Comparison of ENCODE assay signal across 23 cellular contexts in the genomic region with DNA sequence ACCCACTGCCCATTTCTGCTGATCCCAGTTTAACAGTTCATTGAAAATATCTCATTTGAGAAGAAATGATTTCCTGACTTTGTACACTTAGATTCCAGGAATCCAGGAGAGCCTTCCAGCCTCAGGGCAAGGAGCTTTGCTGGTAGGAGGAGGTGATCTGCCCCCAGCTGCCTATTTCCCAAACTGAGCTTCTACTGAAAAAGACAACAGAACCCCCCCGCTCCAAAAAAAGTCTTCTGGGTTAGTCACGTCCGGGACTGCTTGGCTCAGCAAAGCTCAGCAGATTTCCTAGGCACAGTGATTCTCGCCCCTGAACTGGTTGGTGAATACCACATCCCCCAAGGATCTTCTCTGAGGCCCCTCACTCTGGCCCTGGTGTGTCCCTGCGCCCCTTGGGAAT. TPM values are rescaled to one million over a fixed set of nuclear protein-coding genes. Genes with fewer than 3 reads are reported as not detected.
DNase-seq lines count a peak whose midpoint lies in the region; ATAC-seq and TF ChIP-seq lines count a peak whose summit lies in the region.
"Had no signal": no experiment of that assay in that cellular context is flagged by ENCODE, and none has a peak within 500 bp of the region (broad histone marks: within the 10 kb centered on the region; RNA-seq: fewer than 3 reads in every experiment).

No MANE protein-coding gene starts in this region.

- H3K27me3 ChIP-seq in Panc1 (ENCODE audit: control insufficient read depth, insufficient read depth, low read length) (no peaks in the 10 kb centered on the region), osteoblast (ENCODE audit: insufficient read depth, low read length) (no peaks in the 10 kb centered on the region)
- H3K27me3 ChIP-seq: left lung, MG63, right atrium auricular region, vagina had no signal

- no peak overlapping the region for H3K4me3 Mint-ChIP-seq in CD14-positive monocyte
- no peak overlapping the region for H3K4me3 Mint-ChIP-seq in activated CD8-positive, alpha-beta memory T cell treated with anti-CD3 and anti-CD28 coated beads, Interleukin-2, amount 10 ng/mL, durations not matched to agents 7 days and 5 days
- H3K4me3 Mint-ChIP-seq: activated T-cell treated with anti-CD3 and anti-CD28 coated beads, Interleukin-2, amount 50 U/mL, for 4 hours; naive thymus-derived CD8-positive, alpha-beta T cell; stimulated activated naive B cell treated with anti-CD40 and anti-IgM and Interleukin-4, amounts not matched to agents 10 μg/mL and 1 μg/mL and 100 μg/mL, for 72 hours had no signal

- H3K4me1 Mint-ChIP-seq in CD14-positive monocyte: peaks cover 71% of the 10 kb centered on the region
- H3K4me1 Mint-ChIP-seq in activated CD8-positive, alpha-beta memory T cell treated with anti-CD3 and anti-CD28 coated beads, Interleukin-2, amount 10 ng/mL, durations not matched to agents 7 days and 5 days: peaks cover 11% of the 10 kb centered on the region

- intact Hi-C loops in CD14-positive monocyte (cut with micrococcal nuclease): no loop called here
- intact Hi-C loops in Panc1 (cut with micrococcal nuclease; ENCODE audit: unreplicated experiment): no loop called here

- H3K9me3 Mint-ChIP-seq in CD14-positive monocyte: peaks cover 0 to 3% (median 0%) of the 10 kb centered on the region in 7 donors
- no peaks in the 10 kb centered on the region for H3K9me3 Mint-ChIP-seq in activated CD8-positive, alpha-beta memory T cell treated with anti-CD3 and anti-CD28 coated beads, Interleukin-2, amount 10 ng/mL, durations not matched to agents 7 days and 5 days (ENCODE audit: low read depth)
- H3K9me3 Mint-ChIP-seq: activated T-cell treated with anti-CD3 and anti-CD28 coated beads, Interleukin-2, amount 50 U/mL, for 4 hours; naive thymus-derived CD8-positive, alpha-beta T cell; stimulated activated naive B cell treated with anti-CD40 and anti-IgM and Interleukin-4, amounts not matched to agents 10 μg/mL and 1 μg/mL and 100 μg/mL, for 72 hours had no signal

- in situ Hi-C loops in Panc1 (cut with HindIII; ENCODE audit: low pct_unique_long_range_greater_than_20kb, low sequenced_read_pairs): no loop called here

- peaks cover 0 to 2% (median under 1%) of the 10 kb centered on the region in 3 donors for H3K27me3 Mint-ChIP-seq in CD14-positive monocyte (ENCODE audit: low read depth in 3 of 3)
- no peaks in the 10 kb centered on the region for H3K27me3 Mint-ChIP-seq in activated CD8-positive, alpha-beta memory T cell treated with anti-CD3 and anti-CD28 coated beads, Interleukin-2, amount 10 ng/mL, durations not matched to agents 7 days and 5 days
- H3K27me3 Mint-ChIP-seq: naive thymus-derived CD8-positive, alpha-beta T cell; stimulated activated naive B cell treated with anti-CD40 and anti-IgM and Interleukin-4, amounts not matched to agents 10 μg/mL and 1 μg/mL and 100 μg/mL, for 72 hours had no signal

- peaks cover 17% of the 10 kb centered on the region for H4K20me1 ChIP-seq in osteoblast (ENCODE audit: insufficient read depth, low read length)

- DNase-seq in CD14-positive monocyte (ENCODE audit: low spot score) (no peak), Panc1 (ENCODE audit: low read depth, low spot score) (no peak), cardiac fibroblast (ENCODE audit: low read depth in 2 of 2) (peak; percentile 51 to 54), osteoblast (ENCODE audit: insufficient read length, low spot score, missing footprints) (peak; percentile 78), putamen (ENCODE audit: low spot score) (no peak), KG1 (lab: John Stamatoyannopoulos, UW) (no peak), germinal center (ENCODE audit: low spot score) (no peak)
- DNase-seq in activated CD8-positive, alpha-beta memory T cell treated with anti-CD3 and anti-CD28 coated beads, Interleukin-2, amount 10 ng/mL, durations not matched to agents 7 days and 5 days: no peak
- DNase-seq: activated T-cell treated with anti-CD3 and anti-CD28 coated beads, Interleukin-2, amount 50 U/mL, for 4 hours; aorta; effector CD8-positive, alpha-beta T cell; GF-D8; glutamatergic neuron; left lung; MG63; naive thymus-derived CD8-positive, alpha-beta T cell; NCI-H2171 treated with DMSO at 0.1 percent for 48 hours; stimulated activated CD4-positive, alpha-beta T cell treated with anti-CD3 and anti-CD28 coated beads, Interleukin-4, amount 100 ng/mL, for 1 hour; stimulated activated naive B cell treated with anti-CD40 and anti-IgM and Interleukin-4, amounts not matched to agents 10 μg/mL and 1 μg/mL and 100 μg/mL, for 72 hours; SW 1271 had no signal

- H3K27ac ChIP-seq in Panc1 (ENCODE audit: low read length) (peak overlapping the region; percentile 34; the same call in 1 of the 2 replicates), osteoblast (ENCODE audit: low read depth, low read length) (peak overlapping the region; percentile 47)
- H3K27ac ChIP-seq: right atrium auricular region, vagina had no signal

- H3K79me2 ChIP-seq in osteoblast (ENCODE audit: insufficient read depth, low read length): peaks cover 66% of the 10 kb centered on the region

- H3K36me3 Mint-ChIP-seq in CD14-positive monocyte: peaks cover 68 to 84% of the 10 kb centered on the region in 2 donors
- peaks cover 6% of the 10 kb centered on the region for H3K36me3 Mint-ChIP-seq in activated CD8-positive, alpha-beta memory T cell treated with anti-CD3 and anti-CD28 coated beads, Interleukin-2, amount 10 ng/mL, durations not matched to agents 7 days and 5 days

- POLR2A ChIA-PET in Panc1 (lab: Charles Lee): interaction anchor here (0.6 kb wide), 1 partner anchor 57 kb away, joined by 11 read pairs; no protein-coding TSS in a partner anchor

- no peak for ATAC-seq in Panc1
- ATAC-seq in activated CD8-positive, alpha-beta memory T cell treated with anti-CD3 and anti-CD28 coated beads, Interleukin-2, amount 10 ng/mL, durations not matched to agents 7 days and 5 days: no peak
- ATAC-seq: activated T-cell treated with anti-CD3 and anti-CD28 coated beads, Interleukin-2, amount 50 U/mL, for 4 hours; HCT116; left lung; naive thymus-derived CD8-positive, alpha-beta T cell; stimulated activated naive B cell treated with anti-CD40 and anti-IgM and Interleukin-4, amounts not matched to agents 10 μg/mL and 1 μg/mL and 100 μg/mL, for 72 hours had no signal

- H2AFZ ChIP-seq in osteoblast (ENCODE audit: low read length): no peak overlapping the region

- H3K4me1 ChIP-seq in Panc1 (ENCODE audit: control insufficient read depth, insufficient read depth, low read length) (peaks cover 61% of the 10 kb centered on the region), osteoblast (ENCODE audit: insufficient read depth, low read length) (peaks cover 56% of the 10 kb centered on the region)

- peak overlapping the region in 5 of 7 donors; percentile 32 to 79 (median 51) for H3K27ac Mint-ChIP-seq in CD14-positive monocyte
- H3K27ac Mint-ChIP-seq in activated CD8-positive, alpha-beta memory T cell treated with anti-CD3 and anti-CD28 coated beads, Interleukin-2, amount 10 ng/mL, durations not matched to agents 7 days and 5 days: no peak overlapping the region

- peak overlapping the region; percentile 1 for H3K4me2 ChIP-seq in osteoblast (ENCODE audit: insufficient read depth, low read length)

- H3K4me3 ChIP-seq in Panc1 (ENCODE audit: low read depth in 2 of 2, low read length in 2 of 2): no peak overlapping the region
- no peak overlapping the region for H3K4me3 ChIP-seq in cardiac fibroblast (replicated peaks in 1 of 2; ENCODE audit: low read depth in 2 of 2, low read length in 2 of 2)
- H3K4me3 ChIP-seq in osteoblast (ENCODE audit: insufficient read depth, low read length): no peak overlapping the region
- H3K4me3 ChIP-seq: left lung, MG63, right atrium auricular region, vagina had no signal

- CTCF ChIA-PET in Panc1 (lab: Charles Lee): no interaction called here
- CTCF ChIA-PET in activated CD8-positive, alpha-beta memory T cell treated with anti-CD3 and anti-CD28 coated beads, Interleukin-2, amount 10 ng/mL, durations not matched to agents 7 days and 5 days (lab: Charles Lee): no interaction called here

- no peaks in the 10 kb centered on the region for H3K9me3 ChIP-seq in Panc1 (ENCODE audit: control insufficient read depth, insufficient read depth, low read depth, low read length)
- no peaks in the 10 kb centered on the region for H3K9me3 ChIP-seq in osteoblast (ENCODE audit: low read depth, low read length)
- H3K9me3 ChIP-seq: left lung, MG63, right atrium auricular region, vagina had no signal

- no TSS peak for BruUV-seq in Panc1 (replicated peaks; lab: Mats Ljungman, UMichigan)

- H3K36me3 ChIP-seq in Panc1 (ENCODE audit: control insufficient read depth, insufficient read depth, low read length) (no peaks in the 10 kb centered on the region), osteoblast (ENCODE audit: insufficient read depth, low read length) (peaks cover 51% of the 10 kb centered on the region)
- H3K36me3 ChIP-seq: MG63 had no signal

- TF ChIP-seq CTCF in CD14-positive monocyte (IDR thresholded peaks at IDR 0.05) (no peak), Panc1 (IDR thresholded peaks at IDR 0.05) (no peak), cardiac fibroblast (IDR thresholded peaks at IDR 0.05; ENCODE audit: low read depth, low read length) (no peak), osteoblast (IDR thresholded peaks at IDR 0.05; ENCODE audit: extremely low read depth, low read depth, low read length) (no peak)

RNA-seq across cellular contexts. Expression of gene SLC6A6, which starts 13.1 kb away (rescaled TPM):
- 10 to 100 TPM; 18.4 to 24.5 TPM for polyA plus RNA-seq in CD14-positive monocyte
- total RNA-seq in Panc1 (2021; ENCODE audit: unreplicated experiment) (61.0 TPM), osteoblast (76.6 and 86.5 TPM in 2 replicates)
- polyA plus RNA-seq in Panc1 (2012; ENCODE audit: insufficient read length): 53.8 TPM
- 10 to 100 TPM; 55.3 to 64.6 TPM for total RNA-seq in activated CD8-positive, alpha-beta memory T cell treated with anti-CD3 and anti-CD28 coated beads, Interleukin-2, amount 10 ng/mL, durations not matched to agents 7 days and 5 days

Comparison
In these comparisons a context has a peak if more than half of its experiments do, and no peak if none do; other contexts are left out.
1. DNase-seq: peak in cardiac fibroblast (2 of 2) and osteoblast (single experiment); none in CD14-positive monocyte (single experiment), Panc1 (single experiment), putamen (single experiment), KG1 (single experiment), germinal center (single experiment) and activated CD8-positive, alpha-beta memory T cell treated with anti-CD3 and anti-CD28 coated beads, Interleukin-2, amount 10 ng/mL, durations not matched to agents 7 days and 5 days (single experiment).